1 cellular context compared by ENCODE assay signal in the genomic region with DNA sequence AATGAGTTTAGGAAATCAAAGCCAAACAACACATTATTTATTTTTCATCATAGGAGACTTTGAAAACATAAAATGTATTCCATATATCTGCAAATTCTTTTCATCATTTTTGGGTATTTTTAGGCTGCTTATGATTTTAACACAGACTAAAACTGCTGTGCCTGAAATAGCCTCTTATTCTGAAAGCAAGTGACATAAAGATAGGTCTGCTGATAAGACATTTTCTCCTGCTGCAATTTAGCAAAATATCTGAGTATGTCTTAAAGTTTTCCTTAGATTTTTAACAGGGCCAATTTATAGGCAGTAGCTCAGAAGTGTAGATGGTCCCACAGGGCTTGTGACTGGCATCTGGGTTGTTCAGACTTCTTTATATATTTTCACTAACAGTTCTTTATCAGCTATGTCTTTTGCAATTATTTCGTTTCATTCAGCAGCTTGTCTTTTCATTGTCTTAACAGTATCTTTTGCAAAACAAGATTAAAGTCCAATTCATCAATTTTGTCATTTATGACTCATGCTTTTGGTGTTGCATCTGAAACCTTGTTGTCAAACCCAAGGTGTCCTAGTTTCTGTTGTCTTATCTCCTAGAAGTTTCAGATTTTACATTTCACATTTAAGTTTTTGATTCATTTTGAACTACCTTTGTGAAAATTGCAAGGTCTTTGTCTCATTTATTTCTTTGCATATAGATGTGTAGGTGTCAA.
TF ChIP-seq lines count a peak whose summit lies in the region.

No MANE protein-coding gene starts in this region.

TF ChIP-seq in A549, 52 proteins besides CTCF, POLR2A, EP300 and RAD21 (continued from another document):
- TF ChIP-seq FOSL2 (IDR thresholded peaks at IDR 0.05) (no peak), FOSL2 (CRISPR knock-in tag; IDR thresholded peaks at IDR 0.05) (peak; percentile 25; the same call in 1 of the 2 replicates)
